In genomic region chr2:58155160-58155778, GRCh38 we compare ENCODE assay signal across 1 cellular context.
TF ChIP-seq lines count a peak whose summit lies in the region.

No MANE protein-coding gene starts in this region.

TF ChIP-seq in SK-N-SH treated with all-trans-retinoic acid at 6 μM for 48 hours, 23 proteins besides CTCF, POLR2A, EP300 and RAD21 (continued from another document):
- TF ChIP-seq, protein P1, sequence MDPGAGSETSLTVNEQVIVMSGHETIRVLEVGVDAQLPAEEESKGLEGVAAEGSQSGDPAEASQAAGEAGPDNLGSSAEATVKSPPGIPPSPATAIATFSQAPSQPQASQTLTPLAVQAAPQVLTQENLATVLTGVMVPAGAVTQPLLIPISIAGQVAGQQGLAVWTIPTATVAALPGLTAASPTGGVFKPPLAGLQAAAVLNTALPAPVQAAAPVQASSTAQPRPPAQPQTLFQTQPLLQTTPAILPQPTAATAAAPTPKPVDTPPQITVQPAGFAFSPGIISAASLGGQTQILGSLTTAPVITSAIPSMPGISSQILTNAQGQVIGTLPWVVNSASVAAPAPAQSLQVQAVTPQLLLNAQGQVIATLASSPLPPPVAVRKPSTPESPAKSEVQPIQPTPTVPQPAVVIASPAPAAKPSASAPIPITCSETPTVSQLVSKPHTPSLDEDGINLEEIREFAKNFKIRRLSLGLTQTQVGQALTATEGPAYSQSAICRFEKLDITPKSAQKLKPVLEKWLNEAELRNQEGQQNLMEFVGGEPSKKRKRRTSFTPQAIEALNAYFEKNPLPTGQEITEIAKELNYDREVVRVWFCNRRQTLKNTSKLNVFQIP (CRISPR knock-in tag; IDR thresholded peaks at IDR 0.05; ENCODE audit: borderline replicate concordance, low read depth): no peak
- TF ChIP-seq BACH2 (CRISPR knock-in tag; IDR thresholded peaks at IDR 0.05; ENCODE audit: borderline replicate concordance) (no peak), OSR1 (CRISPR knock-in tag; IDR thresholded peaks at IDR 0.05) (no peak), ZFP30 (CRISPR knock-in tag; IDR thresholded peaks at IDR 0.05) (no peak), ZFP3 (CRISPR knock-in tag; IDR thresholded peaks at IDR 0.05) (no peak), RARB (CRISPR knock-in tag; IDR thresholded peaks at IDR 0.05) (no peak)
- TF ChIP-seq, protein P2, sequence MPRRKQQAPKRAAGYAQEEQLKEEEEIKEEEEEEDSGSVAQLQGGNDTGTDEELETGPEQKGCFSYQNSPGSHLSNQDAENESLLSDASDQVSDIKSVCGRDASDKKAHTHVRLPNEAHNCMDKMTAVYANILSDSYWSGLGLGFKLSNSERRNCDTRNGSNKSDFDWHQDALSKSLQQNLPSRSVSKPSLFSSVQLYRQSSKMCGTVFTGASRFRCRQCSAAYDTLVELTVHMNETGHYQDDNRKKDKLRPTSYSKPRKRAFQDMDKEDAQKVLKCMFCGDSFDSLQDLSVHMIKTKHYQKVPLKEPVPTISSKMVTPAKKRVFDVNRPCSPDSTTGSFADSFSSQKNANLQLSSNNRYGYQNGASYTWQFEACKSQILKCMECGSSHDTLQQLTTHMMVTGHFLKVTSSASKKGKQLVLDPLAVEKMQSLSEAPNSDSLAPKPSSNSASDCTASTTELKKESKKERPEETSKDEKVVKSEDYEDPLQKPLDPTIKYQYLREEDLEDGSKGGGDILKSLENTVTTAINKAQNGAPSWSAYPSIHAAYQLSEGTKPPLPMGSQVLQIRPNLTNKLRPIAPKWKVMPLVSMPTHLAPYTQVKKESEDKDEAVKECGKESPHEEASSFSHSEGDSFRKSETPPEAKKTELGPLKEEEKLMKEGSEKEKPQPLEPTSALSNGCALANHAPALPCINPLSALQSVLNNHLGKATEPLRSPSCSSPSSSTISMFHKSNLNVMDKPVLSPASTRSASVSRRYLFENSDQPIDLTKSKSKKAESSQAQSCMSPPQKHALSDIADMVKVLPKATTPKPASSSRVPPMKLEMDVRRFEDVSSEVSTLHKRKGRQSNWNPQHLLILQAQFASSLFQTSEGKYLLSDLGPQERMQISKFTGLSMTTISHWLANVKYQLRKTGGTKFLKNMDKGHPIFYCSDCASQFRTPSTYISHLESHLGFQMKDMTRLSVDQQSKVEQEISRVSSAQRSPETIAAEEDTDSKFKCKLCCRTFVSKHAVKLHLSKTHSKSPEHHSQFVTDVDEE (CRISPR knock-in tag; IDR thresholded peaks at IDR 0.05): no peak
